Comparison of ENCODE assay signal across 10 cellular contexts in genomic region chr2:72883356-72883962, GRCh38. TPM values are rescaled to one million over a fixed set of nuclear protein-coding genes. Genes with fewer than 3 reads are reported as not detected.
DNase-seq lines count a peak whose midpoint lies in the region; ATAC-seq, FAIRE-seq and TF ChIP-seq lines count a peak whose summit lies in the region.
"Had no signal": no experiment of that assay in that cellular context is flagged by ENCODE, and none has a peak within 500 bp of the region (broad histone marks: within the 10 kb centered on the region; RNA-seq: fewer than 3 reads in every experiment).

No MANE protein-coding gene starts in this region.

- no peak overlapping the region for H3K4me2 ChIP-seq in H9 (ENCODE audit: insufficient read depth, insufficient read length, low read length)

- H3K79me1 ChIP-seq in H9 (ENCODE audit: insufficient read depth, low read depth, low read length, poor library complexity, severe bottlenecking) = no peaks in the 10 kb centered on the region

- BruUV-seq in A673 (replicated peaks; lab: Mats Ljungman, UMichigan) = no TSS peak

- H3K27me3 Mint-ChIP-seq in H9 (ENCODE audit: low read depth) = peaks cover 72% of the 10 kb centered on the region

- intact Hi-C loops in A673 (cut with micrococcal nuclease; ENCODE audit: unreplicated experiment) (no loop called here), kidney (cut with DNase I) (no loop called here), upper lobe of right lung (cut with DNase I) (no loop called here)

- H3K36me3 ChIP-seq in A673 (ENCODE audit: insufficient read depth, low read length, poor library complexity, severe bottlenecking) (no peaks in the 10 kb centered on the region), kidney (ENCODE audit: control insufficient read depth in 1 of 2, insufficient read depth in 2 of 2, low read length in 2 of 2) (no peaks in the 10 kb centered on the region), upper lobe of right lung (no peaks in the 10 kb centered on the region)
- H3K36me3 ChIP-seq: SJSA1 had no signal

- no peaks in the 10 kb centered on the region for H4K20me1 ChIP-seq in H9 (ENCODE audit: control insufficient read depth, insufficient read depth, insufficient read length)

- no peak overlapping the region for H2AFZ ChIP-seq in H9 (ENCODE audit: low read length)

- H2AK5ac ChIP-seq in H9 (ENCODE audit: insufficient read length, low read length) = no peak overlapping the region

- no peak overlapping the region for H3K27ac Mint-ChIP-seq in H9
- H3K27ac Mint-ChIP-seq: activated naive CD4-positive, alpha-beta T cell treated with anti-CD3 and anti-CD28 coated beads, Interleukin-2, amount 50 U/mL, for 24 hours had no signal

- no peak overlapping the region for H3K23ac ChIP-seq in H9 (ENCODE audit: insufficient read length, low read depth, low read length)

- no peak for ATAC-seq in upper lobe of right lung

- no peak overlapping the region for H3K4me3 Mint-ChIP-seq in H9
- H3K4me3 Mint-ChIP-seq: activated naive CD4-positive, alpha-beta T cell treated with anti-CD3 and anti-CD28 coated beads, Interleukin-2, amount 50 U/mL, for 24 hours had no signal

- H3K36me3 Mint-ChIP-seq in H9 (ENCODE audit: insufficient read depth in 1 of 3, low read depth in 3 of 3) = no peaks in the 10 kb centered on the region; a peak in 1 of 7 replicates
- H3K36me3 Mint-ChIP-seq: activated naive CD4-positive, alpha-beta T cell treated with anti-CD3 and anti-CD28 coated beads, Interleukin-2, amount 50 U/mL, for 24 hours had no signal

- no peaks in the 10 kb centered on the region for H3K4me1 ChIP-seq in A673 (ENCODE audit: insufficient read depth, low read length, poor library complexity, severe bottlenecking)
- peaks cover 3% of the 10 kb centered on the region; the same call in 1 of the 2 replicates for H3K4me1 ChIP-seq in H9 (ENCODE audit: insufficient read depth, low read length)
- peaks cover 0 to 9% of the 10 kb centered on the region in 2 donors for H3K4me1 ChIP-seq in kidney (ENCODE audit: control insufficient read depth in 1 of 2, insufficient read depth in 1 of 2, low read depth in 1 of 2, low read length in 2 of 2)
- peaks cover 14% of the 10 kb centered on the region for H3K4me1 ChIP-seq in upper lobe of right lung

- no peak overlapping the region for H3K4ac ChIP-seq in H9 (ENCODE audit: low read depth, low read length)

- TF ChIP-seq CTCF in A673 (conservative IDR thresholded peaks at IDR 0.05; ENCODE audit: low read depth, low read length) (no peak), H9 (conservative IDR thresholded peaks at IDR 0.05) (no peak), fibroblast of the aortic adventitia (IDR thresholded peaks at IDR 0.05; ENCODE audit: insufficient read depth, low read length) (no peak), kidney (IDR thresholded peaks at IDR 0.05; ENCODE audit: borderline replicate concordance, extremely low read depth, insufficient read depth) (no peak), upper lobe of right lung (IDR thresholded peaks at IDR 0.05) (no peak)

- no peak overlapping the region for H3T11ph ChIP-seq in H9 (ENCODE audit: low read length)

- peaks cover 8 to 11% of the 10 kb centered on the region in 2 experiments for H3K4me1 Mint-ChIP-seq in H9

- H3K14ac ChIP-seq in H9 (ENCODE audit: insufficient read depth, low read length) = no peak overlapping the region

- no peak overlapping the region for H3K9ac ChIP-seq in H9 (ENCODE audit: extremely low read depth, insufficient read length, low read length)
- H3K9ac ChIP-seq in kidney (ENCODE audit: low read length in 2 of 2) = no peak overlapping the region

- H3K27ac ChIP-seq in A673 (ENCODE audit: low read depth, low read length, poor library complexity, severe bottlenecking) (no peak overlapping the region), H9 (ENCODE audit: insufficient read length, low read depth, low read length) (no peak overlapping the region), kidney (ENCODE audit: low read depth in 2 of 2, low read length in 2 of 2) (no peak overlapping the region), upper lobe of right lung (no peak overlapping the region)
- H3K27ac ChIP-seq: SJSA1 had no signal

- no peak overlapping the region for H2BK5ac ChIP-seq in H9 (ENCODE audit: insufficient read length, low read length)

- WGBS in H9 (ENCODE audit: extremely low coverage, insufficient read length, low lambda C conversion rate) = no CpG with 5 or more reads among the region's 4 CpGs

- no peak for FAIRE-seq in kidney (lab: Jason Lieb, UNC)

- H4K5ac ChIP-seq in H9 (ENCODE audit: insufficient read length, low read depth, low read length) = no peak overlapping the region

- peaks cover 16% of the 10 kb centered on the region for H3K27me3 ChIP-seq in A673 (replicated peaks; ENCODE audit: insufficient read depth, low read depth, low read length, poor library complexity)
- H3K27me3 ChIP-seq in H9 (ENCODE audit: insufficient read depth, low read length) = peaks cover 3% of the 10 kb centered on the region; the same call in 1 of the 2 replicates
- peaks cover 10% of the 10 kb centered on the region for H3K27me3 ChIP-seq in upper lobe of right lung

- H2BK12ac ChIP-seq in H9 (ENCODE audit: insufficient read length, low read depth, low read length) = no peak overlapping the region

- H3K79me2 ChIP-seq in H9 (ENCODE audit: insufficient read depth, low read length) = no peaks in the 10 kb centered on the region

- H3K4me3 ChIP-seq in A673 (ENCODE audit: low read depth, low read length, poor library complexity, severe bottlenecking) = no peak overlapping the region
- H3K4me3 ChIP-seq in fibroblast of the aortic adventitia (ENCODE audit: low read depth, low read length) = no peak overlapping the region
- H3K4me3 ChIP-seq in kidney (ENCODE audit: low read length in 2 of 2) = no peak overlapping the region
- H3K4me3 ChIP-seq in upper lobe of right lung = no peak overlapping the region
- H3K4me3 ChIP-seq: SJSA1 had no signal

- peak; percentile 65 for DNase-seq in A673 (ENCODE audit: low spot score)
- DNase-seq in H9 = peak; percentile 59
- DNase-seq in T1000 (lab: John Stamatoyannopoulos, UW) = peak; percentile 21
- DNase-seq in fibroblast of the aortic adventitia (ENCODE audit: low read depth) = peak; percentile 58
- DNase-seq in kidney = no peak
- no peak for DNase-seq in NCI-H446 (lab: John Stamatoyannopoulos, UW)
- no peak for DNase-seq in upper lobe of right lung
- no peak for DNase-seq in NCI-H345 treated with DMSO at 0.1 percent for 48 hours (lab: John Stamatoyannopoulos, UW; ENCODE audit: unreplicated experiment)

- no peaks in the 10 kb centered on the region for H3K9me3 ChIP-seq in A673 (ENCODE audit: low read depth, low read length, poor library complexity, severe bottlenecking)
- no peaks in the 10 kb centered on the region for H3K9me3 ChIP-seq in H9 (ENCODE audit: control insufficient read depth, low read depth, low read length)
- H3K9me3 ChIP-seq in kidney (ENCODE audit: control insufficient read depth in 1 of 2, low read length in 2 of 2) = no peaks in the 10 kb centered on the region
- H3K9me3 ChIP-seq in upper lobe of right lung = no peaks in the 10 kb centered on the region
- H3K9me3 ChIP-seq: SJSA1 had no signal

- H4K8ac ChIP-seq in H9 (replicated peaks; ENCODE audit: insufficient read length, low read depth, low read length) = no peak overlapping the region

- H3K9me3 Mint-ChIP-seq in H9 = no peaks in the 10 kb centered on the region; a peak in 1 of 5 replicates
- H3K9me3 Mint-ChIP-seq: activated naive CD4-positive, alpha-beta T cell treated with anti-CD3 and anti-CD28 coated beads, Interleukin-2, amount 50 U/mL, for 24 hours had no signal

- H2BK20ac ChIP-seq in H9 (ENCODE audit: low read depth, low read length, poor library complexity, severe bottlenecking) = no peak overlapping the region

- H2BK120ac ChIP-seq in H9 (ENCODE audit: low read depth, low read length, poor library complexity, severe bottlenecking) = no peak overlapping the region

- H3K18ac ChIP-seq in H9 (ENCODE audit: insufficient read length, low read depth, low read length) = no peak overlapping the region

- H3K23me2 ChIP-seq in H9 (ENCODE audit: insufficient read length, low read depth, low read length, poor library complexity, severe bottlenecking) = peaks cover 5% of the 10 kb centered on the region

- H2BK15ac ChIP-seq in H9 (ENCODE audit: low read depth, low read length) = no peak overlapping the region

- POLR2A ChIA-PET in A673 (lab: Charles Lee; ENCODE audit: low non-redundant PET) = no interaction called here

- H4K91ac ChIP-seq in H9 (ENCODE audit: insufficient read length, low read depth, low read length) = no peak overlapping the region

- no peak overlapping the region for H3K56ac ChIP-seq in H9 (ENCODE audit: insufficient read length, low read depth, low read length)

- CTCF ChIA-PET in A673 (lab: Charles Lee) = no interaction called here

RNA-seq across cellular contexts. Expression of gene SPR, which starts 3.7 kb away (rescaled TPM):
- total RNA-seq in A673 (2021) (22.6 and 25.6 TPM in 2 replicates), H9 (2021) (7.3 and 7.6 TPM in 2 replicates), fibroblast of the aortic adventitia (ENCODE audit: low replicate concordance) (14.3 and 58.3 TPM in 2 replicates), kidney (29.9 TPM), upper lobe of right lung (44.1 TPM)
- 102 TPM for polyA plus RNA-seq in kidney (ENCODE audit: insufficient read depth, low read depth, low replicate concordance)

RNA-seq across cellular contexts. Expression of gene EMX1, which starts 33.9 kb away (rescaled TPM):
- total RNA-seq in A673 (2021) (not detected in 2 replicates), H9 (2021) (0.64 and 0.72 TPM in 2 replicates), fibroblast of the aortic adventitia (ENCODE audit: low replicate concordance) (not detected in 2 replicates), kidney (19.6 TPM), upper lobe of right lung (not detected)
- polyA plus RNA-seq in kidney (ENCODE audit: insufficient read depth, low read depth, low replicate concordance) = 132 TPM
- total RNA-seq: SJSA1 had no signal

RNA-seq across cellular contexts. Expression of gene EXOC6B, which starts 57.6 kb away (rescaled TPM):
- total RNA-seq in A673 (2021) = 138 and 146 TPM in 2 replicates
- total RNA-seq in H9 (2021) = 37.9 and 40.1 TPM in 2 replicates
- 28.4 and 30.2 TPM in 2 replicates for total RNA-seq in fibroblast of the aortic adventitia (ENCODE audit: low replicate concordance)
- 31.3 TPM for total RNA-seq in kidney
- 5.9 TPM for polyA plus RNA-seq in kidney (ENCODE audit: insufficient read depth, low read depth, low replicate concordance)
- 35.2 TPM for total RNA-seq in upper lobe of right lung

Comparison
In these comparisons a context has a peak if more than half of its experiments do, and no peak if none do; other contexts are left out.
1. DNase-seq: peak in A673 (single experiment), H9 (single experiment), T1000 (single experiment) and fibroblast of the aortic adventitia (single experiment); none in kidney (single experiment), NCI-H446 (0 of 2), upper lobe of right lung (single experiment) and NCI-H345 treated with DMSO at 0.1 percent for 48 hours (single experiment).
2. RNA of gene EMX1, which starts 33.9 kb away (total RNA-seq): 19.6 TPM in kidney (single experiment); 0.64 to 0.72 TPM in H9, not detected in A673, not detected in fibroblast of the aortic adventitia and not detected in upper lobe of right lung (single experiment); every median in the first group is over 10 times any median in the second.